26 cellular contexts compared by ENCODE assay signal in the genomic region with DNA sequence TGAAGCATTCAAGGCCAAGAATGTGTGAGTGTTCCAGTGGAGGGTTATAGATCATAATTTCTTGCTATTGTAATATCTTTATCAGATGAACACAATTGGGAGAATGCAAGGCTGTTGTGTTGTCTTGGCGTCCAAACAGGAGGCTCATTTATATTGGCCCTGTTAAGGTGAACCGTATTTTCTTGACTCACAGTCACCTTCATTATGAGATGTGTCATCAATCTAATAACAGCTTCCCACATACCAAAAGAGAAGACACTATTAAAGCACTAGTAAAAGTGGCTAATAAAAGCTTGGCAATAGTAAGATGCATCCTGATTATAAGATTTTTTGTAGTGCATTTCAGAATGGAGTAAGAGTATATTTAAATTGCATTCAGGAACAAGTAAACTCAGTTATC.
"Had no signal": no experiment of that assay in that cellular context is flagged by ENCODE, and none has a peak within 500 bp of the region (broad histone marks: within the 10 kb centered on the region; RNA-seq: fewer than 3 reads in every experiment).

No MANE protein-coding gene starts in this region.

- H3K4me1 ChIP-seq: pancreas, prostate gland, right lobe of liver had no signal

- DNase-seq: naive B cell; naive thymus-derived CD8-positive, alpha-beta T cell; nucleus accumbens; pancreas; right cardiac atrium; right lobe of liver; sigmoid colon; small intestine; stimulated activated CD4-positive, alpha-beta T cell treated with anti-CD3 and anti-CD28 coated beads, Interleukin-15, amount 100 ng/mL, for 24 hours; stimulated activated CD4-positive, alpha-beta T cell treated with anti-CD3 and anti-CD28 coated beads, Interleukin-2, amount 100 ng/mL, for 24 hours; stimulated activated CD4-positive, alpha-beta T cell treated with anti-CD3 and anti-CD28 coated beads, Interleukin-2, amount 100 ng/mL, for 48 hours; stimulated activated CD4-positive, alpha-beta T cell treated with anti-CD3 and anti-CD28 coated beads, Interleukin-4, amount 100 ng/mL, for 24 hours; stimulated activated naive B cell treated with anti-CD40 and anti-IgM and Interleukin-4, amounts not matched to agents 10 μg/mL and 1 μg/mL and 100 μg/mL, for 72 hours; stimulated activated naive CD4-positive, alpha-beta T cell treated with Interleukin-2 at 50 U/mL for 16 hours; stomach; tibial artery; transverse colon; upper lobe of right lung; uterus had no signal

- H3K36me3 ChIP-seq: neutrophil, pancreas, prostate gland, right lobe of liver, sigmoid colon, stomach, tibial artery, transverse colon, upper lobe of right lung, uterus had no signal

- H3K4me3 ChIP-seq: pancreas, prostate gland, right lobe of liver, sigmoid colon, stomach, tibial artery, transverse colon, upper lobe of right lung, uterus had no signal

- H3K36me3 Mint-ChIP-seq: natural killer cell treated with Interleukin-12 subunit alpha and Interleukin-12 subunit beta and Interleukin-15 and Interleukin-18, amount 100 ng/mL, for 72 hours had no signal

- H3K27me3 Mint-ChIP-seq: naive B cell; naive thymus-derived CD8-positive, alpha-beta T cell; natural killer cell treated with Interleukin-12 subunit alpha and Interleukin-12 subunit beta and Interleukin-15 and Interleukin-18, amount 100 ng/mL, for 72 hours; stimulated activated naive B cell treated with anti-CD40 and anti-IgM and Interleukin-4, amounts not matched to agents 10 μg/mL and 1 μg/mL and 100 μg/mL, for 72 hours; stimulated activated naive CD8-positive, alpha-beta T cell treated with anti-CD3 and anti-CD28 coated beads, Interleukin-15, Interleukin-2, amounts not matched to agents 100 ng/mL and 50 ng/mL, for 24 hours; type B pancreatic cell had no signal

- H3K27me3 ChIP-seq: neutrophil, pancreas, right lobe of liver, sigmoid colon, stomach, tibial artery, transverse colon, upper lobe of right lung, uterus had no signal

- H3K4me1 Mint-ChIP-seq: naive B cell; naive thymus-derived CD8-positive, alpha-beta T cell; neural crest cell; stimulated activated effector memory CD8-positive, alpha-beta T cell treated with anti-CD3 and anti-CD28 coated beads, Interleukin-12 subunit alpha, Interleukin-12 subunit beta, amount 100 ng/mL, for 72 hours; stimulated activated naive B cell treated with anti-CD40 and anti-IgM and Interleukin-4, amounts not matched to agents 10 μg/mL and 1 μg/mL and 100 μg/mL, for 72 hours had no signal

- H3K4me3 Mint-ChIP-seq: naive B cell; naive thymus-derived CD8-positive, alpha-beta T cell; natural killer cell treated with Interleukin-12 subunit alpha and Interleukin-12 subunit beta and Interleukin-15 and Interleukin-18, amount 100 ng/mL, for 72 hours; neural crest cell; stimulated activated effector memory CD8-positive, alpha-beta T cell treated with anti-CD3 and anti-CD28 coated beads, Interleukin-12 subunit alpha, Interleukin-12 subunit beta, amount 100 ng/mL, for 72 hours; stimulated activated naive B cell treated with anti-CD40 and anti-IgM and Interleukin-4, amounts not matched to agents 10 μg/mL and 1 μg/mL and 100 μg/mL, for 72 hours; stimulated activated naive CD8-positive, alpha-beta T cell treated with anti-CD3 and anti-CD28 coated beads, Interleukin-15, Interleukin-2, amounts not matched to agents 100 ng/mL and 50 ng/mL, for 24 hours; type B pancreatic cell had no signal

- H3K9me3 Mint-ChIP-seq: naive B cell; natural killer cell treated with Interleukin-12 subunit alpha and Interleukin-12 subunit beta and Interleukin-15 and Interleukin-18, amount 100 ng/mL, for 72 hours; stimulated activated effector memory CD8-positive, alpha-beta T cell treated with anti-CD3 and anti-CD28 coated beads, Interleukin-12 subunit alpha, Interleukin-12 subunit beta, amount 100 ng/mL, for 72 hours had no signal

- H3K27ac Mint-ChIP-seq: naive B cell; naive thymus-derived CD8-positive, alpha-beta T cell; natural killer cell treated with Interleukin-12 subunit alpha and Interleukin-12 subunit beta and Interleukin-15 and Interleukin-18, amount 100 ng/mL, for 72 hours; stimulated activated effector memory CD8-positive, alpha-beta T cell treated with anti-CD3 and anti-CD28 coated beads, Interleukin-12 subunit alpha, Interleukin-12 subunit beta, amount 100 ng/mL, for 72 hours; stimulated activated naive B cell treated with anti-CD40 and anti-IgM and Interleukin-4, amounts not matched to agents 10 μg/mL and 1 μg/mL and 100 μg/mL, for 72 hours; stimulated activated naive CD8-positive, alpha-beta T cell treated with anti-CD3 and anti-CD28 coated beads, Interleukin-15, Interleukin-2, amounts not matched to agents 100 ng/mL and 50 ng/mL, for 24 hours; type B pancreatic cell had no signal

- ATAC-seq: naive thymus-derived CD8-positive, alpha-beta T cell; natural killer cell treated with Interleukin-12 subunit alpha and Interleukin-12 subunit beta and Interleukin-15 and Interleukin-18, amount 100 ng/mL, for 72 hours; right cardiac atrium; right lobe of liver; stimulated activated effector memory CD8-positive, alpha-beta T cell treated with anti-CD3 and anti-CD28 coated beads, Interleukin-12 subunit alpha, Interleukin-12 subunit beta, amount 100 ng/mL, for 72 hours; stimulated activated naive B cell treated with anti-CD40 and anti-IgM and Interleukin-4, amounts not matched to agents 10 μg/mL and 1 μg/mL and 100 μg/mL, for 72 hours; upper lobe of right lung had no signal

- H3K27ac ChIP-seq: neutrophil, pancreas, prostate gland, right lobe of liver, stomach, tibial artery, transverse colon, upper lobe of right lung, uterus had no signal

- H3K9me3 ChIP-seq: neutrophil, pancreas, prostate gland, right lobe of liver, sigmoid colon, stomach, tibial artery, transverse colon, upper lobe of right lung, uterus had no signal
